ENCODE assay signal across 1 cellular context in the genomic region with DNA sequence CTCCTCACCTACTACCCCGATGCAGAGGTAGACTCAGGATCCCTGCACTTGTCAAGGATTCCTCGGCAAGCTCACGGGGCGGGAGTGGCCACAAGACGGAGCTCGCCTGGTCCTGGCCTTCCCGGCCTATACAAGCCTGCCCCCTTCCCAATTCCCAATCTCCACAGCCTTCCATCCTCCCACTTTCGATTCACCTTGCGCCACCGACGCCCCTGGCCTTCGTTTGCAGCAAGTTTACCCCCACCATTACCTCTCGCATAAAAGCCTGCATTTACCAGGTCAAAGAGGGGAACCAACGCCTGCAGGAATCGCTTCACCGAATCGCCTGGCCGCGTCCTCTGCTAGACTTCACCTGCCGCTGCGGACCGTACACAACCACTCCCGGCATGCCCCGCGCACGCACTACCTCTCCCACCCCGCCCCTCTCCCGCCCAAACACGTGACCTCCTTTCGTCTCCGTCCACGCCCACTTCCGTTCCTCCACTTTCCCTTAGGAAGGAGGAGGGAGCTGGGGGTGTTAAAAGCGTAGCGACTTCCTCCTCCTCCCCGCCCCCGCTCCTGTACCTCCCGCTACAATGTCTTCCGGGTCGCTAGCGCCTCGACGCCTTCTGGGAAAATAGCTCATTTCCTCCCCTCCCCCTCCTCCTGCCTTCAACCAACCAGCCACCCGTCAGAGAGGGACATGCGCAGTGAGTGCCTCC.
TF ChIP-seq lines count a peak whose summit lies in the region.

ORC4 (minus strand) TSS at position 380 of the 701 bp plus-strand sequence. CDS start 44,779 bp downstream, outside the sequence.

TF ChIP-seq in HepG2, 621 proteins besides CTCF, POLR2A, EP300 and RAD21 (continued from another document and continues in another):
- TF ChIP-seq, protein P1, sequence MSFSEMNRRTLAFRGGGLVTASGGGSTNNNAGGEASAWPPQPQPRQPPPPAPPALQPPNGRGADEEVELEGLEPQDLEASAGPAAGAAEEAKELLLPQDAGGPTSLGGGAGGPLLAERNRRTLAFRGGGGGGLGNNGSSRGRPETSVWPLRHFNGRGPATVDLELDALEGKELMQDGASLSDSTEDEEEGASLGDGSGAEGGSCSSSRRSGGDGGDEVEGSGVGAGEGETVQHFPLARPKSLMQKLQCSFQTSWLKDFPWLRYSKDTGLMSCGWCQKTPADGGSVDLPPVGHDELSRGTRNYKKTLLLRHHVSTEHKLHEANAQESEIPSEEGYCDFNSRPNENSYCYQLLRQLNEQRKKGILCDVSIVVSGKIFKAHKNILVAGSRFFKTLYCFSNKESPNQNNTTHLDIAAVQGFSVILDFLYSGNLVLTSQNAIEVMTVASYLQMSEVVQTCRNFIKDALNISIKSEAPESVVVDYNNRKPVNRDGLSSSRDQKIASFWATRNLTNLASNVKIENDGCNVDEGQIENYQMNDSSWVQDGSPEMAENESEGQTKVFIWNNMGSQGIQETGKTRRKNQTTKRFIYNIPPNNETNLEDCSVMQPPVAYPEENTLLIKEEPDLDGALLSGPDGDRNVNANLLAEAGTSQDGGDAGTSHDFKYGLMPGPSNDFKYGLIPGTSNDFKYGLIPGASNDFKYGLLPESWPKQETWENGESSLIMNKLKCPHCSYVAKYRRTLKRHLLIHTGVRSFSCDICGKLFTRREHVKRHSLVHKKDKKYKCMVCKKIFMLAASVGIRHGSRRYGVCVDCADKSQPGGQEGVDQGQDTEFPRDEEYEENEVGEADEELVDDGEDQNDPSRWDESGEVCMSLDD (CRISPR knock-in tag; IDR thresholded peaks at IDR 0.05; ENCODE audit: borderline replicate concordance): peak; percentile 27; the same call in 1 of the 2 replicates
- TF ChIP-seq ZNF816 (CRISPR knock-in tag; IDR thresholded peaks at IDR 0.05; ENCODE audit: borderline replicate concordance): peak; percentile 88; the same call in 1 of the 2 replicates
- peak; percentile 67; the same call in 1 of the 2 replicates for TF ChIP-seq KDM5A (IDR thresholded peaks at IDR 0.05; ENCODE audit: borderline replicate concordance, low read length)
- TF ChIP-seq ZNF879 (CRISPR knock-in tag; IDR thresholded peaks at IDR 0.05): peak; percentile 83
- peak; percentile 99 for TF ChIP-seq ZFP90 (CRISPR knock-in tag; IDR thresholded peaks at IDR 0.05; ENCODE audit: borderline replicate concordance)
- peak; percentile 80; the same call in 1 of the 2 replicates for TF ChIP-seq MEIS1 (CRISPR knock-in tag; IDR thresholded peaks at IDR 0.05; ENCODE audit: borderline replicate concordance)
- TF ChIP-seq CCDC6 (CRISPR knock-in tag; IDR thresholded peaks at IDR 0.05): peak; percentile 93
- TF ChIP-seq NRL (CRISPR knock-in tag; IDR thresholded peaks at IDR 0.05; ENCODE audit: borderline replicate concordance): peak; percentile 99
- no peak for TF ChIP-seq SKI (IDR thresholded peaks at IDR 0.05; ENCODE audit: partially characterized antibody)
- TF ChIP-seq, protein P2, sequence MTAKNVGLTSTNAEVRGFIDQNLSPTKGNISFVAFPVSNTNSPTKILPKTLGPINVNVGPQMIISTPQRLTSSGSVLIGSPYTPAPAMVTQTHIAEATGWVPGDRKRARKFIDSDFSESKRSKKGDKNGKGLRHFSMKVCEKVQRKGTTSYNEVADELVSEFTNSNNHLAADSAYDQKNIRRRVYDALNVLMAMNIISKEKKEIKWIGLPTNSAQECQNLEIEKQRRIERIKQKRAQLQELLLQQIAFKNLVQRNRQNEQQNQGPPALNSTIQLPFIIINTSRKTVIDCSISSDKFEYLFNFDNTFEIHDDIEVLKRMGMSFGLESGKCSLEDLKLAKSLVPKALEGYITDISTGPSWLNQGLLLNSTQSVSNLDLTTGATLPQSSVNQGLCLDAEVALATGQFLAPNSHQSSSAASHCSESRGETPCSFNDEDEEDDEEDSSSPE (CRISPR knock-in tag; IDR thresholded peaks at IDR 0.05): no peak; the same call in 1 of the 2 replicates
- TF ChIP-seq FOSL2 (CRISPR knock-in tag; IDR thresholded peaks at IDR 0.05): peak; percentile 32; the same call in 1 of the 2 replicates
- TF ChIP-seq, protein P3, sequence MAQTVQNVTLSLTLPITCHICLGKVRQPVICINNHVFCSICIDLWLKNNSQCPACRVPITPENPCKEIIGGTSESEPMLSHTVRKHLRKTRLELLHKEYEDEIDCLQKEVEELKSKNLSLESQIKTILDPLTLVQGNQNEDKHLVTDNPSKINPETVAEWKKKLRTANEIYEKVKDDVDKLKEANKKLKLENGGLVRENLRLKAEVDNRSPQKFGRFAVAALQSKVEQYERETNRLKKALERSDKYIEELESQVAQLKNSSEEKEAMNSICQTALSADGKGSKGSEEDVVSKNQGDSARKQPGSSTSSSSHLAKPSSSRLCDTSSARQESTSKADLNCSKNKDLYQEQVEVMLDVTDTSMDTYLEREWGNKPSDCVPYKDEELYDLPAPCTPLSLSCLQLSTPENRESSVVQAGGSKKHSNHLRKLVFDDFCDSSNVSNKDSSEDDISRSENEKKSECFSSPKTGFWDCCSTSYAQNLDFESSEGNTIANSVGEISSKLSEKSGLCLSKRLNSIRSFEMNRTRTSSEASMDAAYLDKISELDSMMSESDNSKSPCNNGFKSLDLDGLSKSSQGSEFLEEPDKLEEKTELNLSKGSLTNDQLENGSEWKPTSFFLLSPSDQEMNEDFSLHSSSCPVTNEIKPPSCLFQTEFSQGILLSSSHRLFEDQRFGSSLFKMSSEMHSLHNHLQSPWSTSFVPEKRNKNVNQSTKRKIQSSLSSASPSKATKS (CRISPR knock-in tag; IDR thresholded peaks at IDR 0.05): no peak
- TF ChIP-seq ARHGAP35 (CRISPR knock-in tag; IDR thresholded peaks at IDR 0.05; ENCODE audit: borderline replicate concordance): peak; percentile 90; the same call in 1 of the 2 replicates
- peak; percentile 91 for TF ChIP-seq ZNF317 (CRISPR knock-in tag; IDR thresholded peaks at IDR 0.05)
- TF ChIP-seq, protein P4, sequence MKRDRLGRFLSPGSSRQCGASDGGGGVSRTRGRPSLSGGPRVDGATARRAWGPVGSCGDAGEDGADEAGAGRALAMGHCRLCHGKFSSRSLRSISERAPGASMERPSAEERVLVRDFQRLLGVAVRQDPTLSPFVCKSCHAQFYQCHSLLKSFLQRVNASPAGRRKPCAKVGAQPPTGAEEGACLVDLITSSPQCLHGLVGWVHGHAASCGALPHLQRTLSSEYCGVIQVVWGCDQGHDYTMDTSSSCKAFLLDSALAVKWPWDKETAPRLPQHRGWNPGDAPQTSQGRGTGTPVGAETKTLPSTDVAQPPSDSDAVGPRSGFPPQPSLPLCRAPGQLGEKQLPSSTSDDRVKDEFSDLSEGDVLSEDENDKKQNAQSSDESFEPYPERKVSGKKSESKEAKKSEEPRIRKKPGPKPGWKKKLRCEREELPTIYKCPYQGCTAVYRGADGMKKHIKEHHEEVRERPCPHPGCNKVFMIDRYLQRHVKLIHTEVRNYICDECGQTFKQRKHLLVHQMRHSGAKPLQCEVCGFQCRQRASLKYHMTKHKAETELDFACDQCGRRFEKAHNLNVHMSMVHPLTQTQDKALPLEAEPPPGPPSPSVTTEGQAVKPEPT (CRISPR knock-in tag; IDR thresholded peaks at IDR 0.05; ENCODE audit: low read depth): peak; percentile 76; the same call in 1 of the 2 replicates
- peak; percentile 64; the same call in 1 of the 2 replicates for TF ChIP-seq HMGXB3 (CRISPR knock-in tag; IDR thresholded peaks at IDR 0.05; ENCODE audit: borderline replicate concordance)
- TF ChIP-seq, protein P5, sequence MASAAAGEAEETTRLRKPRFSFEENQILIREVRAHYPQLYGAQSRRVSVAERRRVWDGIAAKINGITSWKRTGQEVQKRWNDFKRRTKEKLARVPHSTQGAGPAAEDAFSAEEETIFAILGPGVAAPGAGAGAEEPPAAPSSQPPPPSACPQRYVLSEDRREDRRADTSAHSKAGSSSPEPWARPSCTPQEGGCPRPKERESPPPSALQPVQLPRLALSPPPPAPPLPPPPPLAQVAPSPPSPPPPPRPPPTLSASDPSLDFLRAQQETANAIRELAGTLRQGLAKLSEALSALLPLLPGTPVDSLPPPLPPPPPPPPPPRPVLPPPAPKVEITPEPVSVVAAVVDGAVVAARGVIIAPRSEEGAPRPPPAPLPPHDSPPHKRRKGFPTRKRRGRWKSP (CRISPR knock-in tag; IDR thresholded peaks at IDR 0.05): peak; percentile 95
- peak; percentile 95 for TF ChIP-seq POLR2AphosphoS5 (IDR thresholded peaks at IDR 0.05; ENCODE audit: low read depth, low read length)
- TF ChIP-seq ZNF790 (CRISPR knock-in tag; IDR thresholded peaks at IDR 0.05; ENCODE audit: borderline replicate concordance): 0 out of 2 replicates have a peak, but pooled peaks have one; percentile 75
- TF ChIP-seq ZNF180 (CRISPR knock-in tag; IDR thresholded peaks at IDR 0.05; ENCODE audit: borderline replicate concordance, low read depth): no peak
- TF ChIP-seq RELA (CRISPR knock-in tag; IDR thresholded peaks at IDR 0.05): no peak
- peak; percentile 87; the same call in 1 of the 2 replicates for TF ChIP-seq ZFP41 (CRISPR knock-in tag; IDR thresholded peaks at IDR 0.05; ENCODE audit: borderline replicate concordance)
- peak; percentile 97 for TF ChIP-seq RAD51 (IDR thresholded peaks at IDR 0.05; ENCODE audit: borderline replicate concordance)
- TF ChIP-seq CREB1 (IDR thresholded peaks at IDR 0.05): peak; percentile 85
- TF ChIP-seq CREB1 (CRISPR knock-in tag; IDR thresholded peaks at IDR 0.05): peak; percentile 95
- no peak for TF ChIP-seq SMARCC2 (IDR thresholded peaks at IDR 0.05)
- TF ChIP-seq, protein P6, sequence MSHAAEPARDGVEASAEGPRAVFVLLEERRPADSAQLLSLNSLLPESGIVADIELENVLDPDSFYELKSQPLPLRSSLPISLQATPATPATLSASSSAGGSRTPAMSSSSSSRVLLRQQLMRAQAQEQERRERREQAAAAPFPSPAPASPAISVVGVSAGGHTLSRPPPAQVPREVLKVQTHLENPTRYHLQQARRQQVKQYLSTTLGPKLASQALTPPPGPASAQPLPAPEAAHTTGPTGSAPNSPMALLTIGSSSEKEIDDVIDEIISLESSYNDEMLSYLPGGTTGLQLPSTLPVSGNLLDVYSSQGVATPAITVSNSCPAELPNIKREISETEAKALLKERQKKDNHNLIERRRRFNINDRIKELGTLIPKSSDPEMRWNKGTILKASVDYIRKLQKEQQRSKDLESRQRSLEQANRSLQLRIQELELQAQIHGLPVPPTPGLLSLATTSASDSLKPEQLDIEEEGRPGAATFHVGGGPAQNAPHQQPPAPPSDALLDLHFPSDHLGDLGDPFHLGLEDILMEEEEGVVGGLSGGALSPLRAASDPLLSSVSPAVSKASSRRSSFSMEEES (CRISPR knock-in tag; IDR thresholded peaks at IDR 0.05): peak; percentile 71
- 0 out of 2 replicates have a peak, but pooled peaks have one; percentile 59 for TF ChIP-seq PITX1 (CRISPR knock-in tag; IDR thresholded peaks at IDR 0.05)
- no peak for TF ChIP-seq SRSF9 (IDR thresholded peaks at IDR 0.05; ENCODE audit: borderline replicate concordance, insufficient read depth, low read depth, low read length, poor library complexity, severe bottlenecking)
- TF ChIP-seq RORA (CRISPR knock-in tag; IDR thresholded peaks at IDR 0.05): no peak
- TF ChIP-seq RBFOX2 (IDR thresholded peaks at IDR 0.05; ENCODE audit: low read depth, low read length): peak; percentile 81
- no peak for TF ChIP-seq SP1 (IDR thresholded peaks at IDR 0.05)
- peak; percentile 69 for TF ChIP-seq SP1 (CRISPR knock-in tag; IDR thresholded peaks at IDR 0.05)
- no peak for TF ChIP-seq HNRNPUL1 (IDR thresholded peaks at IDR 0.05; ENCODE audit: low read depth, low read length)
